ENCODE assay signal across 8 cellular contexts in the genomic region with DNA sequence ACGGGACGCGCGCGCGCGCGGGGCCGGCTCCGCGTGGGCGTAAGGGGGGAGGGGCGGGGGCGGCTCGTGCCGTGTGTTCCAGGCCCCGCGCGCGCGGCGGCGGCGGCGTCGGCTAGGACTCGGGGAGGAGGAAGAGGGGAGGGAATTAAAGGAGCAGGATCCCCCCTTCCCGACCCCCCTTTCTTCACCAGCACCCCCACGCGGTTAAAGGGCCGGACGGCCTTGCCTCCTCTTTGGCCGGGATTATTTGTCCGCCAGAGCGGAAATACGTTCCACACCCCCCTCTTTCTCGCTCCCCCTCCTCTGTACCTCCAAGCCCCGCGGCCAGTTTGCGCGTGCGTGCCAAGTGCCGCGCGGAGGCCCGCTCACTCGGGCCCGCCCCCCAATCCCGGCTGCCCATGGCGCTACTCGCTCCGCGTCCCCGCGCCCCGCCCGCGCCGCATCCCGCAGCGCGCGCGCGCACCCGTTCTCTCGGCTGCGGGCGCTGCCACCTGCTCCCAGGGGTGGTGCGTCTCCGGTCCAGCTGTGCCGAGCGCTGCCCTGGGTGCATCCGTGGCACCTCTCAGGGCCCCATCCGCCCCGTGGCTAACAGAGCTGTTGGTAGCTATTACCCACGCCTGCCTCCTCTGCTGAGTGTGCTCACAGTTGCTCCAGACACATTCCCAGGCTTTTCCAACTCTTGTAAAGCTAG. TPM values are rescaled to one million over a fixed set of nuclear protein-coding genes. Genes with fewer than 3 reads are reported as not detected.
DNase-seq lines count a peak whose midpoint lies in the region; ATAC-seq and TF ChIP-seq lines count a peak whose summit lies in the region.

A gene with protein sequence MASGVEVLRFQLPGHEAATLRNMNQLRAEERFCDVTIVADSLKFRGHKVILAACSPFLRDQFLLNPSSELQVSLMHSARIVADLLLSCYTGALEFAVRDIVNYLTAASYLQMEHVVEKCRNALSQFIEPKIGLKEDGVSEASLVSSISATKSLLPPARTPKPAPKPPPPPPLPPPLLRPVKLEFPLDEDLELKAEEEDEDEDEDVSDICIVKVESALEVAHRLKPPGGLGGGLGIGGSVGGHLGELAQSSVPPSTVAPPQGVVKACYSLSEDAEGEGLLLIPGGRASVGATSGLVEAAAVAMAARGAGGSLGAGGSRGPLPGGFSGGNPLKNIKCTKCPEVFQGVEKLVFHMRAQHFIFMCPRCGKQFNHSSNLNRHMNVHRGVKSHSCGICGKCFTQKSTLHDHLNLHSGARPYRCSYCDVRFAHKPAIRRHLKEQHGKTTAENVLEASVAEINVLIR (minus strand): TSS at position 134 of the 691 bp plus-strand sequence. CDS start 781 bp downstream, outside the sequence.

- peaks cover 7 to 38% (median 28%) of the 10 kb centered on the region in 4 donors for H3K4me1 ChIP-seq in liver (ENCODE audit: control insufficient read depth in 4 of 4, insufficient read depth in 4 of 4, low read length in 3 of 4)

- POLR2A ChIA-PET in activated CD4-positive, alpha-beta memory T cell treated with anti-CD3 and anti-CD28 coated beads for 36 hours (lab: Charles Lee) = interaction anchor here (1.2 kb wide), 1 partner anchor 70 kb away, joined by 3 read pairs; a partner anchor contains a TSS

- H3K4me3 ChIP-seq in liver (ENCODE audit: low read depth in 1 of 3, low read length in 3 of 3) = peak within 1 kb of the TSS; percentile 61 to 77 (median 63)

- no peaks in the 10 kb centered on the region for H3K9me3 Mint-ChIP-seq in activated CD4-positive, alpha-beta memory T cell treated with anti-CD3 and anti-CD28 coated beads for 36 hours

- H3K9ac ChIP-seq in liver (ENCODE audit: low read depth in 1 of 2, low read length in 2 of 2) = peak within 1 kb of the TSS; percentile 43 to 92

- DNase-seq in HK-2 (ENCODE audit: unreplicated experiment) (peak; percentile 86), NCI-H774 (lab: John Stamatoyannopoulos, UW) (peak; percentile 96), dermis microvascular lymphatic vessel endothelial cell (ENCODE audit: low read depth in 2 of 2) (peak; percentile 83 to 93)
- DNase-seq in activated CD4-positive, alpha-beta memory T cell treated with anti-CD3 and anti-CD28 coated beads for 36 hours = peak; percentile 92
- DNase-seq in stimulated activated CD4-positive, alpha-beta T cell treated with anti-CD3 and anti-CD28 coated beads, Interleukin-2, amount 100 ng/mL, for 4 hours (ENCODE audit: low read depth) = peak; percentile 79

- H3K36me3 ChIP-seq in liver (ENCODE audit: control insufficient read depth in 4 of 4, insufficient read depth in 3 of 4, low read depth in 1 of 4, low read length in 3 of 4) = no peaks in the 10 kb centered on the region

- H3K4me3 Mint-ChIP-seq in activated CD4-positive, alpha-beta memory T cell treated with anti-CD3 and anti-CD28 coated beads for 36 hours = peak within 1 kb of the TSS; percentile 83

- H3K9me3 ChIP-seq in liver (ENCODE audit: control insufficient read depth in 4 of 4, low read length in 3 of 4) = no peaks in the 10 kb centered on the region

- no peaks in the 10 kb centered on the region for H3K36me3 Mint-ChIP-seq in activated CD4-positive, alpha-beta memory T cell treated with anti-CD3 and anti-CD28 coated beads for 36 hours

- TF ChIP-seq RAD21 in liver (IDR thresholded peaks at IDR 0.05) = peak; percentile 23 to 39

- intact Hi-C loops in activated CD4-positive, alpha-beta memory T cell treated with anti-CD3 and anti-CD28 coated beads for 36 hours (cut with micrococcal nuclease) = no loop called here

- CTCF ChIA-PET in activated CD4-positive, alpha-beta memory T cell treated with anti-CD3 and anti-CD28 coated beads for 36 hours (lab: Charles Lee) = interaction anchor here (0.9 to 1.3 kb wide), 2 partner anchors 12 to 50 kb away, joined by 3 to 4 read pairs; no protein-coding TSS in a partner anchor

- peak within 1 kb of the TSS; percentile 81 to 90 for H3K27ac ChIP-seq in liver (ENCODE audit: low read depth in 1 of 2, low read length in 2 of 2)

- peak; percentile 43 for ATAC-seq in GM18519 (IDR thresholded peaks at IDR 0.05; ENCODE audit: low FRiP score, unreplicated experiment)
- no peak for ATAC-seq in HG03520 (IDR thresholded peaks at IDR 0.05; ENCODE audit: unreplicated experiment)

- H3K27ac Mint-ChIP-seq in activated CD4-positive, alpha-beta memory T cell treated with anti-CD3 and anti-CD28 coated beads for 36 hours = peak within 1 kb of the TSS; percentile 79

- H3K4me1 Mint-ChIP-seq in activated CD4-positive, alpha-beta memory T cell treated with anti-CD3 and anti-CD28 coated beads for 36 hours (ENCODE audit: low read depth) = peaks cover 28% of the 10 kb centered on the region

- no peak for TF ChIP-seq CTCF in liver (IDR thresholded peaks at IDR 0.05; ENCODE audit: low read depth, low read length, missing input control)

- H3K27me3 ChIP-seq in liver (ENCODE audit: control insufficient read depth in 4 of 4, insufficient read depth in 4 of 4, low read length in 3 of 4) = no peaks in the 10 kb centered on the region

- peaks cover 5% of the 10 kb centered on the region for H3K27me3 Mint-ChIP-seq in activated CD4-positive, alpha-beta memory T cell treated with anti-CD3 and anti-CD28 coated beads for 36 hours

- under 1% methylated on average over 77 of the region's 77 CpGs for WGBS in liver

TF ChIP-seq in liver, 16 proteins besides CTCF, POLR2A, EP300 and RAD21:
- TF ChIP-seq, protein P1, sequence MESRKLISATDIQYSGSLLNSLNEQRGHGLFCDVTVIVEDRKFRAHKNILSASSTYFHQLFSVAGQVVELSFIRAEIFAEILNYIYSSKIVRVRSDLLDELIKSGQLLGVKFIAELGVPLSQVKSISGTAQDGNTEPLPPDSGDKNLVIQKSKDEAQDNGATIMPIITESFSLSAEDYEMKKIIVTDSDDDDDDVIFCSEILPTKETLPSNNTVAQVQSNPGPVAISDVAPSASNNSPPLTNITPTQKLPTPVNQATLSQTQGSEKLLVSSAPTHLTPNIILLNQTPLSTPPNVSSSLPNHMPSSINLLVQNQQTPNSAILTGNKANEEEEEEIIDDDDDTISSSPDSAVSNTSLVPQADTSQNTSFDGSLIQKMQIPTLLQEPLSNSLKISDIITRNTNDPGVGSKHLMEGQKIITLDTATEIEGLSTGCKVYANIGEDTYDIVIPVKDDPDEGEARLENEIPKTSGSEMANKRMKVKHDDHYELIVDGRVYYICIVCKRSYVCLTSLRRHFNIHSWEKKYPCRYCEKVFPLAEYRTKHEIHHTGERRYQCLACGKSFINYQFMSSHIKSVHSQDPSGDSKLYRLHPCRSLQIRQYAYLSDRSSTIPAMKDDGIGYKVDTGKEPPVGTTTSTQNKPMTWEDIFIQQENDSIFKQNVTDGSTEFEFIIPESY (IDR thresholded peaks at IDR 0.05) = no peak
- peak in 1 of 2 donors; percentile 23 for TF ChIP-seq EGR1 (IDR thresholded peaks at IDR 0.05; ENCODE audit: low read depth in 2 of 2)

RNA-seq across cellular contexts. Expression of the gene that starts here (rescaled TPM):
- total RNA-seq in activated CD4-positive, alpha-beta memory T cell treated with anti-CD3 and anti-CD28 coated beads for 36 hours = 1 to 10 TPM; 1.8 to 2.0 TPM
- 2.2 and 3.0 TPM in 2 replicates for total RNA-seq in dermis microvascular lymphatic vessel endothelial cell
- total RNA-seq in liver = 1 to 10 TPM in 1 of 2 donors, under 1 TPM in 1; 0.25 to 2.3 TPM
- under 1 TPM in 1 of 2 donors, not detected in 1; 0.83 TPM for polyA plus RNA-seq in liver
